In genomic region chr10:71746344-71747037, GRCh38 we compare ENCODE assay signal across 1 cellular context.
TF ChIP-seq lines count a peak whose summit lies in the region.

No MANE protein-coding gene starts in this region.

TF ChIP-seq in K562, 482 proteins besides CTCF, POLR2A, EP300 and RAD21 (continued from another document and continues in another):
- TF ChIP-seq, protein P1, sequence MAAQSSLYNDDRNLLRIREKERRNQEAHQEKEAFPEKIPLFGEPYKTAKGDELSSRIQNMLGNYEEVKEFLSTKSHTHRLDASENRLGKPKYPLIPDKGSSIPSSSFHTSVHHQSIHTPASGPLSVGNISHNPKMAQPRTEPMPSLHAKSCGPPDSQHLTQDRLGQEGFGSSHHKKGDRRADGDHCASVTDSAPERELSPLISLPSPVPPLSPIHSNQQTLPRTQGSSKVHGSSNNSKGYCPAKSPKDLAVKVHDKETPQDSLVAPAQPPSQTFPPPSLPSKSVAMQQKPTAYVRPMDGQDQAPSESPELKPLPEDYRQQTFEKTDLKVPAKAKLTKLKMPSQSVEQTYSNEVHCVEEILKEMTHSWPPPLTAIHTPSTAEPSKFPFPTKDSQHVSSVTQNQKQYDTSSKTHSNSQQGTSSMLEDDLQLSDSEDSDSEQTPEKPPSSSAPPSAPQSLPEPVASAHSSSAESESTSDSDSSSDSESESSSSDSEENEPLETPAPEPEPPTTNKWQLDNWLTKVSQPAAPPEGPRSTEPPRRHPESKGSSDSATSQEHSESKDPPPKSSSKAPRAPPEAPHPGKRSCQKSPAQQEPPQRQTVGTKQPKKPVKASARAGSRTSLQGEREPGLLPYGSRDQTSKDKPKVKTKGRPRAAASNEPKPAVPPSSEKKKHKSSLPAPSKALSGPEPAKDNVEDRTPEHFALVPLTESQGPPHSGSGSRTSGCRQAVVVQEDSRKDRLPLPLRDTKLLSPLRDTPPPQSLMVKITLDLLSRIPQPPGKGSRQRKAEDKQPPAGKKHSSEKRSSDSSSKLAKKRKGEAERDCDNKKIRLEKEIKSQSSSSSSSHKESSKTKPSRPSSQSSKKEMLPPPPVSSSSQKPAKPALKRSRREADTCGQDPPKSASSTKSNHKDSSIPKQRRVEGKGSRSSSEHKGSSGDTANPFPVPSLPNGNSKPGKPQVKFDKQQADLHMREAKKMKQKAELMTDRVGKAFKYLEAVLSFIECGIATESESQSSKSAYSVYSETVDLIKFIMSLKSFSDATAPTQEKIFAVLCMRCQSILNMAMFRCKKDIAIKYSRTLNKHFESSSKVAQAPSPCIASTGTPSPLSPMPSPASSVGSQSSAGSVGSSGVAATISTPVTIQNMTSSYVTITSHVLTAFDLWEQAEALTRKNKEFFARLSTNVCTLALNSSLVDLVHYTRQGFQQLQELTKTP (IDR thresholded peaks at IDR 0.05; ENCODE audit: low read depth in 1 of 2, partially characterized antibody in 2 of 2) = peak in 1 of 2 experiments; percentile 63
- TF ChIP-seq BACH1 (tag; IDR thresholded peaks at IDR 0.05) (no peak), SNRNP70 (optimal IDR thresholded peaks at IDR 0.05; ENCODE audit: low read depth, low read length) (no peak), XRCC4 (IDR thresholded peaks at IDR 0.05; ENCODE audit: extremely low read depth, insufficient read depth, insufficient read length) (no peak), HIVEP1 (CRISPR knock-in tag; IDR thresholded peaks at IDR 0.05) (peak; percentile 63; the same call in 1 of the 2 replicates), TCF7L2 (IDR thresholded peaks at IDR 0.05; ENCODE audit: low read depth, low read length) (0 out of 2 replicates have a peak, but pooled peaks have one; percentile 31), THRAP3 (IDR thresholded peaks at IDR 0.05; ENCODE audit: borderline replicate concordance) (no peak), JUN (IDR thresholded peaks at IDR 0.05; ENCODE audit: borderline replicate concordance, low read depth, low read length) (no peak), JUN (CRISPR knock-in tag; IDR thresholded peaks at IDR 0.05; ENCODE audit: borderline replicate concordance) (no peak; the same call in 1 of the 2 replicates), ZC3H4 (CRISPR knock-in tag; IDR thresholded peaks at IDR 0.05; ENCODE audit: borderline replicate concordance) (no peak), FOXP1 (CRISPR knock-in tag; IDR thresholded peaks at IDR 0.05) (peak; percentile 55; the same call in 1 of the 2 replicates), ZKSCAN1 (IDR thresholded peaks at IDR 0.05; ENCODE audit: low read depth, low read length) (peak; percentile 66; the same call in 1 of the 2 replicates), ZNF274 (IDR thresholded peaks at IDR 0.05; ENCODE audit: borderline replicate concordance, low read depth, low read length) (no peak), GATAD2A (IDR thresholded peaks at IDR 0.05) (peak; percentile 63; the same call in 1 of the 2 replicates), CREB5 (CRISPR knock-in tag; IDR thresholded peaks at IDR 0.05) (peak; percentile 45; the same call in 1 of the 2 replicates), PPARD (CRISPR knock-in tag; IDR thresholded peaks at IDR 0.05) (no peak), SAP30 (IDR thresholded peaks at IDR 0.05; ENCODE audit: borderline replicate concordance, insufficient read depth, low read depth, low read length, poor library complexity, severe bottlenecking) (no peak), SRF (CRISPR knock-in tag; IDR thresholded peaks at IDR 0.05) (peak in 1 of 2 experiments; percentile 93; a peak in 1 of 4 replicates), FOSL1 (tag; conservative IDR thresholded peaks at IDR 0.05) (peak; percentile 22; the same call in 1 of the 2 replicates), RNF2 (IDR thresholded peaks at IDR 0.05) (peak; percentile 99), ZNF24 (IDR thresholded peaks at IDR 0.05) (peak; percentile 64; the same call in 1 of the 2 replicates), RAD51 (IDR thresholded peaks at IDR 0.05; ENCODE audit: borderline replicate concordance, low read depth) (peak; percentile 65; the same call in 1 of the 2 replicates), FOXA3 (CRISPR knock-in tag; conservative IDR thresholded peaks at IDR 0.05 in 1 of 2, IDR thresholded peaks at IDR 0.05 in 1 of 2) (no peak), NFRKB (IDR thresholded peaks at IDR 0.05; ENCODE audit: low read depth) (peak; percentile 49; the same call in 1 of the 2 replicates), ERF (CRISPR knock-in tag; IDR thresholded peaks at IDR 0.05) (0 out of 2 replicates have a peak, but pooled peaks have one; percentile 21), NCOR1 (IDR thresholded peaks at IDR 0.05) (peak; percentile 55), MTA2 (IDR thresholded peaks at IDR 0.05; ENCODE audit: low read depth) (0 out of 2 replicates have a peak, but pooled peaks have one; percentile 31), FOXK2 (conservative IDR thresholded peaks at IDR 0.05 in 1 of 2, IDR thresholded peaks at IDR 0.05 in 1 of 2; ENCODE audit: low read depth in 2 of 2) (no peak; a peak in 1 of 4 replicates), E4F1 (CRISPR knock-in tag; IDR thresholded peaks at IDR 0.05; ENCODE audit: borderline replicate concordance) (no peak), ZNF586 (CRISPR knock-in tag; conservative IDR thresholded peaks at IDR 0.05) (no peak), KLF10 (CRISPR knock-in tag; IDR thresholded peaks at IDR 0.05) (no peak), MAFG (tag; conservative IDR thresholded peaks at IDR 0.05) (no peak), TSC22D4 (tag; IDR thresholded peaks at IDR 0.05) (no peak), CREB3 (tag; conservative IDR thresholded peaks at IDR 0.05; ENCODE audit: low read depth) (peak; percentile 42), BCL6 (CRISPR knock-in tag; IDR thresholded peaks at IDR 0.05) (no peak), RBM17 (IDR thresholded peaks at IDR 0.05; ENCODE audit: borderline replicate concordance, low read depth, low read length) (no peak), HOMEZ (CRISPR knock-in tag; IDR thresholded peaks at IDR 0.05) (no peak), SRSF9 (IDR thresholded peaks at IDR 0.05; ENCODE audit: borderline replicate concordance, low read depth, low read length) (no peak), PYGO2 (tag; IDR thresholded peaks at IDR 0.05) (no peak), ZSCAN32 (CRISPR knock-in tag; IDR thresholded peaks at IDR 0.05) (no peak), TOE1 (IDR thresholded peaks at IDR 0.05; ENCODE audit: borderline replicate concordance) (peak; percentile 49; the same call in 1 of the 2 replicates), TOE1 (CRISPR knock-in tag; IDR thresholded peaks at IDR 0.05; ENCODE audit: borderline replicate concordance, low read depth) (no peak), SIN3B (IDR thresholded peaks at IDR 0.05; ENCODE audit: low read depth) (no peak), PHTF2 (CRISPR knock-in tag; IDR thresholded peaks at IDR 0.05) (peak; percentile 49; the same call in 1 of the 2 replicates)
- TF ChIP-seq, protein P2, sequence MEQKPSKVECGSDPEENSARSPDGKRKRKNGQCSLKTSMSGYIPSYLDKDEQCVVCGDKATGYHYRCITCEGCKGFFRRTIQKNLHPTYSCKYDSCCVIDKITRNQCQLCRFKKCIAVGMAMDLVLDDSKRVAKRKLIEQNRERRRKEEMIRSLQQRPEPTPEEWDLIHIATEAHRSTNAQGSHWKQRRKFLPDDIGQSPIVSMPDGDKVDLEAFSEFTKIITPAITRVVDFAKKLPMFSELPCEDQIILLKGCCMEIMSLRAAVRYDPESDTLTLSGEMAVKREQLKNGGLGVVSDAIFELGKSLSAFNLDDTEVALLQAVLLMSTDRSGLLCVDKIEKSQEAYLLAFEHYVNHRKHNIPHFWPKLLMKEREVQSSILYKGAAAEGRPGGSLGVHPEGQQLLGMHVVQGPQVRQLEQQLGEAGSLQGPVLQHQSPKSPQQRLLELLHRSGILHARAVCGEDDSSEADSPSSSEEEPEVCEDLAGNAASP (IDR thresholded peaks at IDR 0.05) = no peak
- TF ChIP-seq, protein P3, sequence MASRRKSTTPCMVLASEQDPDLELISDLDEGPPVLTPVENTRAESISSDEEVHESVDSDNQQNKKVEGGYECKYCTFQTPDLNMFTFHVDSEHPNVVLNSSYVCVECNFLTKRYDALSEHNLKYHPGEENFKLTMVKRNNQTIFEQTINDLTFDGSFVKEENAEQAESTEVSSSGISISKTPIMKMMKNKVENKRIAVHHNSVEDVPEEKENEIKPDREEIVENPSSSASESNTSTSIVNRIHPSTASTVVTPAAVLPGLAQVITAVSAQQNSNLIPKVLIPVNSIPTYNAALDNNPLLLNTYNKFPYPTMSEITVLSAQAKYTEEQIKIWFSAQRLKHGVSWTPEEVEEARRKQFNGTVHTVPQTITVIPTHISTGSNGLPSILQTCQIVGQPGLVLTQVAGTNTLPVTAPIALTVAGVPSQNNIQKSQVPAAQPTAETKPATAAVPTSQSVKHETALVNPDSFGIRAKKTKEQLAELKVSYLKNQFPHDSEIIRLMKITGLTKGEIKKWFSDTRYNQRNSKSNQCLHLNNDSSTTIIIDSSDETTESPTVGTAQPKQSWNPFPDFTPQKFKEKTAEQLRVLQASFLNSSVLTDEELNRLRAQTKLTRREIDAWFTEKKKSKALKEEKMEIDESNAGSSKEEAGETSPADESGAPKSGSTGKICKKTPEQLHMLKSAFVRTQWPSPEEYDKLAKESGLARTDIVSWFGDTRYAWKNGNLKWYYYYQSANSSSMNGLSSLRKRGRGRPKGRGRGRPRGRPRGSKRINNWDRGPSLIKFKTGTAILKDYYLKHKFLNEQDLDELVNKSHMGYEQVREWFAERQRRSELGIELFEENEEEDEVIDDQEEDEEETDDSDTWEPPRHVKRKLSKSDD (conservative IDR thresholded peaks at IDR 0.05; ENCODE audit: low read length) = no peak
- TF ChIP-seq, protein P4, sequence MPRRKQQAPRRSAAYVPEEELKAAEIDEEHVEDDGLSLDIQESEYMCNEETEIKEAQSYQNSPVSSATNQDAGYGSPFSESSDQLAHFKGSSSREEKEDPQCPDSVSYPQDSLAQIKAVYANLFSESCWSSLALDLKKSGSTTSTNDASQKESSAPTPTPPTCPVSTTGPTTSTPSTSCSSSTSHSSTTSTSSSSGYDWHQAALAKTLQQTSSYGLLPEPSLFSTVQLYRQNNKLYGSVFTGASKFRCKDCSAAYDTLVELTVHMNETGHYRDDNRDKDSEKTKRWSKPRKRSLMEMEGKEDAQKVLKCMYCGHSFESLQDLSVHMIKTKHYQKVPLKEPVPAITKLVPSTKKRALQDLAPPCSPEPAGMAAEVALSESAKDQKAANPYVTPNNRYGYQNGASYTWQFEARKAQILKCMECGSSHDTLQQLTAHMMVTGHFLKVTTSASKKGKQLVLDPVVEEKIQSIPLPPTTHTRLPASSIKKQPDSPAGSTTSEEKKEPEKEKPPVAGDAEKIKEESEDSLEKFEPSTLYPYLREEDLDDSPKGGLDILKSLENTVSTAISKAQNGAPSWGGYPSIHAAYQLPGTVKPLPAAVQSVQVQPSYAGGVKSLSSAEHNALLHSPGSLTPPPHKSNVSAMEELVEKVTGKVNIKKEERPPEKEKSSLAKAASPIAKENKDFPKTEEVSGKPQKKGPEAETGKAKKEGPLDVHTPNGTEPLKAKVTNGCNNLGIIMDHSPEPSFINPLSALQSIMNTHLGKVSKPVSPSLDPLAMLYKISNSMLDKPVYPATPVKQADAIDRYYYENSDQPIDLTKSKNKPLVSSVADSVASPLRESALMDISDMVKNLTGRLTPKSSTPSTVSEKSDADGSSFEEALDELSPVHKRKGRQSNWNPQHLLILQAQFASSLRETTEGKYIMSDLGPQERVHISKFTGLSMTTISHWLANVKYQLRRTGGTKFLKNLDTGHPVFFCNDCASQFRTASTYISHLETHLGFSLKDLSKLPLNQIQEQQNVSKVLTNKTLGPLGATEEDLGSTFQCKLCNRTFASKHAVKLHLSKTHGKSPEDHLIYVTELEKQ (CRISPR knock-in tag; IDR thresholded peaks at IDR 0.05) = no peak
